10 cellular contexts compared by ENCODE assay signal in genomic region chr19:17348700-17349099, GRCh38. TPM values are rescaled to one million over a fixed set of nuclear protein-coding genes. Genes with fewer than 3 reads are reported as not detected.
A peak's percentile ranks its signal among the peaks of the same experiment; 100 is the strongest.
DNase-seq lines count a peak whose midpoint lies in the region; ATAC-seq and TF ChIP-seq lines count a peak whose summit lies in the region.
"Had no signal": no experiment of that assay in that cellular context is flagged by ENCODE, and none has a peak within 500 bp of the region (broad histone marks: within the 10 kb centered on the region; RNA-seq: fewer than 3 reads in every experiment).

No MANE protein-coding gene starts in this region.

- H3K36me3 ChIP-seq in iPS-15b (ENCODE audit: control insufficient read depth, insufficient read depth, low read length) = no peaks in the 10 kb centered on the region
- peaks cover 0 to 4% (median 0%) of the 10 kb centered on the region in 5 donors for H3K36me3 ChIP-seq in subcutaneous abdominal adipose tissue (ENCODE audit: control insufficient read depth in 5 of 5, insufficient read depth in 5 of 5, low read length in 5 of 5)

- TF ChIP-seq CTCF in HFFc6 (IDR thresholded peaks at IDR 0.05) (no peak), WTC11 (IDR thresholded peaks at IDR 0.05) (no peak)

- H3K9me3 Mint-ChIP-seq in HFFc6 (no peaks in the 10 kb centered on the region), WTC11 (no peaks in the 10 kb centered on the region)
- H3K9me3 Mint-ChIP-seq: stimulated activated naive CD8-positive, alpha-beta T cell treated with anti-CD3 and anti-CD28 coated beads, Interleukin-15, Interleukin-2, amounts not matched to agents 100 ng/mL and 50 ng/mL, for 24 hours had no signal

- peak overlapping the region; percentile 65 for H3K9ac ChIP-seq in iPS-15b (ENCODE audit: low read depth, low read length)
- peak overlapping the region in 1 of 5 donors; percentile 30 for H3K9ac ChIP-seq in subcutaneous abdominal adipose tissue (ENCODE audit: low read length in 5 of 5)

- H3K9me3 ChIP-seq in iPS-15b (ENCODE audit: control insufficient read depth, insufficient read depth, low read length) (no peaks in the 10 kb centered on the region), subcutaneous abdominal adipose tissue (ENCODE audit: control insufficient read depth in 5 of 5, low read length in 5 of 5) (no peaks in the 10 kb centered on the region)

- H3K4me3 ChIP-seq in iPS-15b (ENCODE audit: low read depth, low read length) (no peak overlapping the region), subcutaneous abdominal adipose tissue (ENCODE audit: low read depth in 1 of 5, low read length in 5 of 5) (no peak overlapping the region)

- H3K27me3 ChIP-seq in iPS-15b (ENCODE audit: control insufficient read depth, insufficient read depth, low read length) (no peaks in the 10 kb centered on the region), subcutaneous abdominal adipose tissue (ENCODE audit: control insufficient read depth in 5 of 5, insufficient read depth in 4 of 5, low read length in 5 of 5) (peaks cover 0 to 26% (median 6%) of the 10 kb centered on the region in 5 donors)

- peaks cover 14% of the 10 kb centered on the region for H3K27me3 Mint-ChIP-seq in HFFc6 (ENCODE audit: insufficient read depth)
- peaks cover 3% of the 10 kb centered on the region; the same call in 1 of the 2 replicates for H3K27me3 Mint-ChIP-seq in WTC11 (ENCODE audit: low read depth)

- peak; percentile 74 for ATAC-seq in WTC11
- ATAC-seq in GM18873 (IDR thresholded peaks at IDR 0.05; ENCODE audit: low FRiP score, unreplicated experiment) = no peak
- no peak for ATAC-seq in HG02610 (IDR thresholded peaks at IDR 0.05; ENCODE audit: unreplicated experiment)

- H3K4me3 Mint-ChIP-seq in HFFc6 (peak overlapping the region; percentile 76), WTC11 (peak overlapping the region; percentile 45)
- H3K4me3 Mint-ChIP-seq: stimulated activated naive CD8-positive, alpha-beta T cell treated with anti-CD3 and anti-CD28 coated beads, Interleukin-15, Interleukin-2, amounts not matched to agents 100 ng/mL and 50 ng/mL, for 24 hours had no signal

- DNase-seq in HFFc6 (peak; percentile 23), WTC11 (ENCODE audit: low spot score) (peak; percentile 54), NCI-H526 (lab: John Stamatoyannopoulos, UW) (no peak), activated gamma-delta T cell treated with Interleukin-2 at 50 U/mL for 16 hours (no peak)
- DNase-seq: hippocampal formation had no signal

- peaks cover 13% of the 10 kb centered on the region for H3K4me1 Mint-ChIP-seq in HFFc6 (ENCODE audit: low read depth)
- H3K4me1 Mint-ChIP-seq in WTC11 = peaks cover 23% of the 10 kb centered on the region

- H3K27ac ChIP-seq in subcutaneous abdominal adipose tissue (ENCODE audit: low read depth, low read length) = peak overlapping the region; percentile 62

- H3K27ac Mint-ChIP-seq in HFFc6 = peak overlapping the region; percentile 53; the same call in 1 of the 2 replicates
- no peak overlapping the region for H3K27ac Mint-ChIP-seq in WTC11
- H3K27ac Mint-ChIP-seq: stimulated activated naive CD8-positive, alpha-beta T cell treated with anti-CD3 and anti-CD28 coated beads, Interleukin-15, Interleukin-2, amounts not matched to agents 100 ng/mL and 50 ng/mL, for 24 hours had no signal

- no peaks in the 10 kb centered on the region for H3K36me3 Mint-ChIP-seq in HFFc6 (ENCODE audit: low read depth)
- H3K36me3 Mint-ChIP-seq in WTC11 = peaks cover 4% of the 10 kb centered on the region; the same call in 1 of the 2 replicates

- CTCF ChIA-PET in WTC11 (lab: Charles Lee) = interaction anchor here (0.9 to 3.0 kb wide), 6 partner anchors 9 to 55 kb away, joined by 3 to 21 read pairs (median 7); partner anchors contain the start of gene ANO8

- H3K4me1 ChIP-seq in iPS-15b (ENCODE audit: control insufficient read depth, insufficient read depth, low read length) (peaks cover 7% of the 10 kb centered on the region), subcutaneous abdominal adipose tissue (ENCODE audit: control insufficient read depth in 5 of 5, insufficient read depth in 5 of 5, low read length in 5 of 5) (peaks cover 7 to 66% (median 32%) of the 10 kb centered on the region in 5 donors)

- POLR2A ChIA-PET in WTC11 (lab: Charles Lee) = interaction anchor here (0.6 to 0.9 kb wide), 3 partner anchors 9 to 87 kb away, joined by 3 read pairs; no protein-coding TSS in a partner anchor

TF ChIP-seq in WTC11, 78 proteins besides CTCF, POLR2A, EP300 and RAD21:
- no peak for TF ChIP-seq CBFB (CRISPR knock-in tag; IDR thresholded peaks at IDR 0.05; ENCODE audit: low read depth)
- TF ChIP-seq ZNF423 (CRISPR knock-in tag; IDR thresholded peaks at IDR 0.05) = peak; percentile 61
- TF ChIP-seq ETV6 (CRISPR knock-in tag; IDR thresholded peaks at IDR 0.05) = peak; percentile 75; the same call in 1 of the 2 replicates

RNA-seq across cellular contexts. Expression of gene GTPBP3, which starts 11.3 kb away (rescaled TPM):
- 10 to 100 TPM in 5 of 6 experiments, 1 to 10 TPM in 1; 9.2 to 14.7 (median 13.0) TPM for total RNA-seq in HFFc6 (2021; fragmentation: NEBNext Ultra II Directional; extraction: Animal tissue kit (Norgen Biotek cat#: 25700))
- 79.1 to 93.0 TPM (median 80.8 TPM) in 3 replicates for total RNA-seq in WTC11 (2021)

RNA-seq across cellular contexts. Expression of gene ANO8, which starts 14.0 kb away (rescaled TPM):
- 1 to 10 TPM; 4.4 to 6.0 (median 5.0) TPM for total RNA-seq in HFFc6 (2021; fragmentation: NEBNext Ultra II Directional; extraction: Animal tissue kit (Norgen Biotek cat#: 25700))
- 30.5 to 35.4 TPM (median 32.6 TPM) in 3 replicates for total RNA-seq in WTC11 (2021)

RNA-seq across cellular contexts. Expression of gene PLVAP, which starts 28.4 kb away (rescaled TPM):
- total RNA-seq in HFFc6 (2021; fragmentation: NEBNext Ultra II Directional; extraction: Animal tissue kit (Norgen Biotek cat#: 25700)) = not detected
- 0.11 to 0.27 TPM in 2 of 3 replicates, not detected in the other for total RNA-seq in WTC11 (2021)

RNA-seq across cellular contexts. Expression of gene DDA1, which starts 39.3 kb away (rescaled TPM):
- 10 to 100 TPM; 77.1 to 92.5 (median 83.4) TPM for total RNA-seq in HFFc6 (2021; fragmentation: NEBNext Ultra II Directional; extraction: Animal tissue kit (Norgen Biotek cat#: 25700))
- 36.2 to 42.8 TPM (median 37.0 TPM) in 3 replicates for total RNA-seq in WTC11 (2021)

RNA-seq across cellular contexts. Expression of gene MRPL34, which starts 43.0 kb away (rescaled TPM):
- total RNA-seq in HFFc6 (2021; fragmentation: NEBNext Ultra II Directional; extraction: Animal tissue kit (Norgen Biotek cat#: 25700)) = 10 to 100 TPM; 43.1 to 56.7 (median 50.4) TPM
- 117 to 130 TPM (median 122 TPM) in 3 replicates for total RNA-seq in WTC11 (2021)

Comparison
In these comparisons a context has a peak if more than half of its experiments do, and no peak if none do; other contexts are left out.
1. DNase-seq: peak in HFFc6 (single experiment) and WTC11 (single experiment); none in NCI-H526 (0 of 2) and activated gamma-delta T cell treated with Interleukin-2 at 50 U/mL for 16 hours (single experiment).